In genomic region chr9:2599896-2600295, GRCh38 we compare ENCODE assay signal across 1 cellular context.
TF ChIP-seq lines count a peak whose summit lies in the region.

No MANE protein-coding gene starts in this region.

TF ChIP-seq in IMR-90, 13 proteins besides CTCF, POLR2A, EP300 and RAD21 (continued from another document):
- TF ChIP-seq CHD1 (IDR thresholded peaks at IDR 0.05; ENCODE audit: low read depth, low read length) = no peak
- no peak for TF ChIP-seq RCOR1 (IDR thresholded peaks at IDR 0.05; ENCODE audit: insufficient replicate concordance, low read length)
- TF ChIP-seq SMC3 (IDR thresholded peaks at IDR 0.05; ENCODE audit: low read depth, low read length) = no peak
- no peak for TF ChIP-seq USF2 (IDR thresholded peaks at IDR 0.05; ENCODE audit: low read depth, low read length)
- TF ChIP-seq NFE2L2 (IDR thresholded peaks at IDR 0.05; ENCODE audit: low read depth, low read length) = no peak
- no peak for TF ChIP-seq BHLHE40 (IDR thresholded peaks at IDR 0.05; ENCODE audit: low read depth, low read length)
- TF ChIP-seq RFX5 (IDR thresholded peaks at IDR 0.05; ENCODE audit: low read depth, low read length) = no peak
- no peak for TF ChIP-seq MAFK (IDR thresholded peaks at IDR 0.05; ENCODE audit: low read depth, low read length)
- no peak for TF ChIP-seq ELK1 (IDR thresholded peaks at IDR 0.05; ENCODE audit: borderline replicate concordance, low read depth, low read length)
- no peak for TF ChIP-seq FOS (IDR thresholded peaks at IDR 0.05; ENCODE audit: low read depth, low read length)
- TF ChIP-seq MAZ (IDR thresholded peaks at IDR 0.05; ENCODE audit: borderline replicate concordance, low read depth, low read length) = no peak
TF ChIP-seq in IMR-90: peak in this region for 0.
